8 cellular contexts compared by ENCODE assay signal in the genomic region with DNA sequence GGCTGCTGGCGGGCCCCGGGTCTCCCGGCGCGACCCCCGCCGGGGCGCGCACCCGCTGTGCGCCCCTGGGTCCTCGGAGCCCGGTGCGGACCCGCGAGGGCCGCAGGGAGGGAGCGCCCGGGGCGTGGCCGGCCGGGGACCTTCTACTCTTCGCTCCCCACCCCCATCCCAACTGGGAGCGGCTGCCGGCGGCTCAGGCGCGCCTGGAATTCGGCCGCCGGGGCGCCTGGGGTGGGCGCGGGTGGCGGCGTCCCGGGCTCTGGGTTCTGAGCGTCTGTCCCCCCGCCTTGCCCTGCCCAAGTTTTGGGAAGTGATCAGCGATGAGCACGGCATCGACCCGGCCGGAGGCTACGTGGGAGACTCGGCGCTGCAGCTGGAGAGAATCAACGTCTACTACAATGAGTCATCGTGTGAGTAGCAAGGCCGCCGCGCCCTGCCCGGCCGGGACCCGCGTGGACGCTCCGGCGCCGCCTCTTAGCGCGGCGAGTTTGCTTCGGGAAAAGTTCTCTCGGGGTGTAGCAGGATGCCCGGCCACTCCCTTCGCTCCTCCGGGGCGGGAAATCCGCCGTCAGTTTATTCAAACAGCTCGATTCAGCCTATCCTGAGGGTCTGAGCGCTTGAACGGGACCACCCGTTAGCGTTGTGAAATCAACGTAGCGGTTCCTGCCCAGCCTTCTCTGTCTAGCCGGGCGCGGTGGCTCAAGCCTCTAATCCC. TPM values are rescaled to one million over a fixed set of nuclear protein-coding genes. Genes with fewer than 3 reads are reported as not detected.
DNase-seq lines count a peak whose midpoint lies in the region; ATAC-seq and TF ChIP-seq lines count a peak whose summit lies in the region.

No MANE protein-coding gene starts in this region.

- peak overlapping the region; percentile 17 for H3K4me3 ChIP-seq in mucosa of descending colon
- H3K4me3 ChIP-seq in upper lobe of left lung: peak overlapping the region; percentile 53 to 88 (median 78)

- TF ChIP-seq CTCF in mucosa of descending colon (IDR thresholded peaks at IDR 0.05): no peak
- peak in 1 of 6 experiments; percentile 5 for TF ChIP-seq CTCF in upper lobe of left lung (IDR thresholded peaks at IDR 0.05)

- H3K9me3 ChIP-seq in ES-I3 (ENCODE audit: control insufficient read depth, insufficient read depth, low read length) (peaks cover 11% of the 10 kb centered on the region; the same call in 1 of the 2 replicates), mucosa of descending colon (peaks cover 4% of the 10 kb centered on the region), upper lobe of left lung (peaks cover 0 to 9% (median 6%) of the 10 kb centered on the region in 4 donors)

- peaks cover 19% of the 10 kb centered on the region for H3K36me3 Mint-ChIP-seq in T-helper 1 cell treated with Interleukin-12 subunit alpha and Interleukin-12 subunit beta and Interleukin-4 antibody, amounts not matched to agents 30 μg/mL and 1 μg/mL, for 36 hours (ENCODE audit: low read depth)

- H3K36me3 ChIP-seq in ES-I3 (ENCODE audit: insufficient read depth, low read length): peaks cover 17% of the 10 kb centered on the region
- H3K36me3 ChIP-seq in mucosa of descending colon (ENCODE audit: low read depth): no peaks in the 10 kb centered on the region
- peaks cover 0 to 37% (median 13%) of the 10 kb centered on the region in 4 donors for H3K36me3 ChIP-seq in upper lobe of left lung

- H3K4me1 ChIP-seq in ES-I3 (ENCODE audit: insufficient read depth, low read length) (peaks cover 6% of the 10 kb centered on the region; the same call in 1 of the 2 replicates), mucosa of descending colon (ENCODE audit: low read depth) (peaks cover 10% of the 10 kb centered on the region), upper lobe of left lung (peaks cover 22 to 34% (median 26%) of the 10 kb centered on the region in 4 donors)

- peaks cover 0 to 16% (median 0%) of the 10 kb centered on the region in 4 donors for H3K27me3 ChIP-seq in upper lobe of left lung

- peak overlapping the region; percentile 72 for H3K4me3 Mint-ChIP-seq in T-helper 1 cell treated with Interleukin-12 subunit alpha and Interleukin-12 subunit beta and Interleukin-4 antibody, amounts not matched to agents 30 μg/mL and 1 μg/mL, for 36 hours

- intact Hi-C loops in mucosa of descending colon (cut with DNase I, micrococcal nuclease): no loop called here

- TF ChIP-seq POLR2A in upper lobe of left lung (IDR thresholded peaks at IDR 0.05): peak in 3 of 4 donors; percentile 60 to 77 (median 72)

- H3K9me3 Mint-ChIP-seq in T-helper 1 cell treated with Interleukin-12 subunit alpha and Interleukin-12 subunit beta and Interleukin-4 antibody, amounts not matched to agents 30 μg/mL and 1 μg/mL, for 36 hours: peaks cover 12% of the 10 kb centered on the region

- H3K27ac ChIP-seq in epithelial cell of prostate: peak overlapping the region; percentile 97
- H3K27ac ChIP-seq in upper lobe of left lung: peak overlapping the region; percentile 90 to 98 (median 98)

- peak; percentile 63 for ATAC-seq in GM21515 (IDR thresholded peaks at IDR 0.05; ENCODE audit: unreplicated experiment)
- ATAC-seq in mucosa of descending colon: peak; percentile 83
- peak; percentile 79 to 88 for ATAC-seq in upper lobe of left lung (ENCODE audit: low FRiP score in 2 of 2)

- peak in 1 of 4 donors; percentile 8 for TF ChIP-seq EP300 in upper lobe of left lung (IDR thresholded peaks at IDR 0.05)

- H3K27ac Mint-ChIP-seq in T-helper 1 cell treated with Interleukin-12 subunit alpha and Interleukin-12 subunit beta and Interleukin-4 antibody, amounts not matched to agents 30 μg/mL and 1 μg/mL, for 36 hours: no peak overlapping the region

- H3K27me3 Mint-ChIP-seq in T-helper 1 cell treated with Interleukin-12 subunit alpha and Interleukin-12 subunit beta and Interleukin-4 antibody, amounts not matched to agents 30 μg/mL and 1 μg/mL, for 36 hours (ENCODE audit: low read depth): peaks cover 51% of the 10 kb centered on the region

- DNase-seq in HS-27A (ENCODE audit: low read depth): peak; percentile 79
- no peak for DNase-seq in epithelial cell of prostate (ENCODE audit: low read depth, low spot score)
- peak; percentile 69 to 83 (median 78) for DNase-seq in mucosa of descending colon
- peak; percentile 69 to 95 for DNase-seq in upper lobe of left lung
- DNase-seq in DMS79 treated with DMSO at 0.1 percent for 48 hours (lab: John Stamatoyannopoulos, UW): no peak

- 2% methylated on average over 42 of the region's 81 CpGs; no CpG with 5 or more reads in 1 of the 2 donors for WGBS in upper lobe of left lung, 2 donors

- peaks cover 12% of the 10 kb centered on the region for H3K4me1 Mint-ChIP-seq in T-helper 1 cell treated with Interleukin-12 subunit alpha and Interleukin-12 subunit beta and Interleukin-4 antibody, amounts not matched to agents 30 μg/mL and 1 μg/mL, for 36 hours (ENCODE audit: low read depth)

- peak overlapping the region; percentile 60 for H3K9ac ChIP-seq in ES-I3 (ENCODE audit: low read depth, low read length)

RNA-seq across cellular contexts. Expression of gene TUBB6, which starts 0.5 kb away (rescaled TPM):
- total RNA-seq in mucosa of descending colon (100 to 1,000 TPM in 1 of 3 donors, 10 to 100 TPM in 1, 1 to 10 TPM in 1; 9.2 to 116 (median 32.9) TPM), upper lobe of left lung (100 to 1,000 TPM in 4 of 6 donors, 10 to 100 TPM in 2; 89.1 to 380 (median 157) TPM)

RNA-seq across cellular contexts. Expression of gene CIDEA, which starts 54.4 kb away (rescaled TPM):
- total RNA-seq in mucosa of descending colon (under 1 TPM in 2 of 3 donors, not detected in 1; 0.58 to 0.98 TPM), upper lobe of left lung (not detected)

Comparison
In these comparisons a context has a peak if more than half of its experiments do, and no peak if none do; other contexts are left out.
1. DNase-seq: peak in HS-27A (single experiment), mucosa of descending colon (3 of 3) and upper lobe of left lung (2 of 2); none in epithelial cell of prostate (single experiment) and DMS79 treated with DMSO at 0.1 percent for 48 hours (single experiment).
2. Peak in every context shown above with its lines, with median percentiles within 50 percentile points of each other: ATAC-seq.